Comparison of ENCODE assay signal across 8 cellular contexts in genomic region chr17:77451894-77452852, GRCh38.
A peak's percentile ranks its signal among the peaks of the same experiment; 100 is the strongest.
DNase-seq lines count a peak whose midpoint lies in the region; ATAC-seq and TF ChIP-seq lines count a peak whose summit lies in the region.

No MANE protein-coding gene starts in this region.

- peaks cover 45% of the 10 kb centered on the region for H4K20me1 ChIP-seq in DND-41 (ENCODE audit: insufficient read depth, low read length)

- no peaks in the 10 kb centered on the region for H3K9me3 ChIP-seq in DND-41 (ENCODE audit: insufficient read depth, low read length, severe bottlenecking)

- peaks cover 80% of the 10 kb centered on the region for H3K36me3 ChIP-seq in DND-41 (ENCODE audit: insufficient read depth, low read length)

- H3K4me2 ChIP-seq in DND-41 (ENCODE audit: insufficient read depth, low read length): peak overlapping the region; percentile 66

- no peaks in the 10 kb centered on the region for H3K27me3 ChIP-seq in DND-41 (ENCODE audit: insufficient read depth, low read length, poor library complexity)

- peak overlapping the region; percentile 68 to 92 for H3K4me3 ChIP-seq in DND-41 (ENCODE audit: low read depth in 1 of 2, low read length in 2 of 2)
- H3K4me3 ChIP-seq in NB4 (ENCODE audit: low read depth, low read length): peak overlapping the region; percentile 25

- no peak for TF ChIP-seq POLR2A in NB4 (IDR thresholded peaks at IDR 0.05; ENCODE audit: extremely low read depth, insufficient read length)

- no peak for TF ChIP-seq CTCF in DND-41 (IDR thresholded peaks at IDR 0.05; ENCODE audit: borderline replicate concordance, extremely low read depth, low read length, poor library complexity, severe bottlenecking)
- TF ChIP-seq CTCF in NB4 (IDR thresholded peaks at IDR 0.05; ENCODE audit: low read depth, low read length): no peak

- peaks cover 100% of the 10 kb centered on the region for H3K79me2 ChIP-seq in DND-41 (ENCODE audit: insufficient read depth, low read length)

- no peak overlapping the region for H2AFZ ChIP-seq in DND-41 (ENCODE audit: low read depth, low read length)

- H3K4me1 ChIP-seq in DND-41 (ENCODE audit: insufficient read depth, low read length): peaks cover 81% of the 10 kb centered on the region

- DNase-seq in DND-41 (peak; percentile 80), NB4 (ENCODE audit: low read depth) (peak; percentile 39), glomerular visceral epithelial cell (ENCODE audit: extremely low spot score) (peak; percentile 74), nucleus accumbens (lab: John Stamatoyannopoulos, UW) (peak in 50 of 56 donors; percentile 31 to 90 (median 70)), KG1 (lab: John Stamatoyannopoulos, UW) (no peak), NOMO-1 treated with DMSO at 0.1 percent for 48 hours (lab: John Stamatoyannopoulos, UW; ENCODE audit: unreplicated experiment) (no peak), iPS-NIHi7 (ENCODE audit: extremely low spot score) (no peak)
- peak; percentile 59 to 71 for DNase-seq in activated T-cell treated with anti-CD3 and anti-CD28 coated beads, Interleukin-2, amount 50 U/mL, for 48 hours

- ATAC-seq in DND-41 (ENCODE audit: insufficient read depth, low read depth): peak; percentile 25

- peak overlapping the region; percentile 97 for H3K9ac ChIP-seq in DND-41 (ENCODE audit: low read depth, low read length)

- peak overlapping the region; percentile 85 for H3K27ac ChIP-seq in DND-41 (ENCODE audit: low read length)

Comparison
In these comparisons a context has a peak if more than half of its experiments do, and no peak if none do; other contexts are left out.
1. DNase-seq: peak in DND-41 (single experiment), NB4 (single experiment), activated T-cell treated with anti-CD3 and anti-CD28 coated beads, Interleukin-2, amount 50 U/mL, for 48 hours (2 of 2), glomerular visceral epithelial cell (single experiment) and nucleus accumbens (50 of 56); none in KG1 (single experiment), NOMO-1 treated with DMSO at 0.1 percent for 48 hours (single experiment) and iPS-NIHi7 (single experiment).